1 cellular context compared by ENCODE assay signal in the genomic region with DNA sequence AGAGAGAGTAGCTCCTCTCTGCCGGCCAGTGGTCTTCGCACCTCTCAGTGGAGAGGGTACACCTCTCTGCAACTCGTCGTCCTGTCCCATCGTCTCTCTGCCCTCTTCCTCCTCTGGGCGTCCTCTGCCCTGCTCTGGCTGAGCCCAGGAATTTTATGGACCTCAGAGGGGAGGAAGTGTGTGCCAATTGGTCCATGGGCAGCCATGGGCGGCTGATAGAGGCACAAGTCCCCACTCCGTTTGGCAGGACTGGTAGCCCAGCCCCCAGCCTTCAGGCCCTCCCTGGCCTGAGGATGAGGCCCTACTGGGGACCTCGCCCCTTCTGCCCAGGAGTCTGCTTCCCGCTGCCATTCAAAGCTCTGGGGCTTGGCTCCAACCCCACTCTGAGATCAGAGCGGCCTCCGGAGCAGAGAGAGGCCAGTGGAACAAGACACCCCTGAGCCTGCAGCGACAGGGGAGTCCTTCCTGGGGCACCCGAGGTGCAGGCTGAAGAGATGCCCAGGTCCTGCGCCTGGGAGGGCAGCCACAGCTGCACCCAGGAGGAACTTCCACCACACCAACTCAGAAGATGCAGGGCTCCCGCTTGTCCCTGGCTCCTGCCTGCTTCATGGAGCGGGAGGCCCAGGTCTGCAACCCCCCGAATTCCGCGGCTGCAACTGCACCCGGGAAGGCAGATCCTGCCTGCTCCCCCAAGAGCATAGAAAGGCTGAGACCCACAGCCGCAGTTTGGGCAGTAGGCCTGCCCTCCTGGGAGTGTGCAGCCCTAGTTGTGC.
TF ChIP-seq lines count a peak whose summit lies in the region.

No MANE protein-coding gene starts in this region.

TF ChIP-seq in H1, 55 proteins besides CTCF, POLR2A, EP300 and RAD21:
- TF ChIP-seq MAFK (IDR thresholded peaks at IDR 0.05; ENCODE audit: low read depth, low read length), result no peak
- no peak for TF ChIP-seq CBX8 (IDR thresholded peaks at IDR 0.05; ENCODE audit: borderline replicate concordance, low read depth, low read length)
- TF ChIP-seq TAF1 (IDR thresholded peaks at IDR 0.05; ENCODE audit: low read depth, low read length), result no peak
- TF ChIP-seq, protein P1, sequence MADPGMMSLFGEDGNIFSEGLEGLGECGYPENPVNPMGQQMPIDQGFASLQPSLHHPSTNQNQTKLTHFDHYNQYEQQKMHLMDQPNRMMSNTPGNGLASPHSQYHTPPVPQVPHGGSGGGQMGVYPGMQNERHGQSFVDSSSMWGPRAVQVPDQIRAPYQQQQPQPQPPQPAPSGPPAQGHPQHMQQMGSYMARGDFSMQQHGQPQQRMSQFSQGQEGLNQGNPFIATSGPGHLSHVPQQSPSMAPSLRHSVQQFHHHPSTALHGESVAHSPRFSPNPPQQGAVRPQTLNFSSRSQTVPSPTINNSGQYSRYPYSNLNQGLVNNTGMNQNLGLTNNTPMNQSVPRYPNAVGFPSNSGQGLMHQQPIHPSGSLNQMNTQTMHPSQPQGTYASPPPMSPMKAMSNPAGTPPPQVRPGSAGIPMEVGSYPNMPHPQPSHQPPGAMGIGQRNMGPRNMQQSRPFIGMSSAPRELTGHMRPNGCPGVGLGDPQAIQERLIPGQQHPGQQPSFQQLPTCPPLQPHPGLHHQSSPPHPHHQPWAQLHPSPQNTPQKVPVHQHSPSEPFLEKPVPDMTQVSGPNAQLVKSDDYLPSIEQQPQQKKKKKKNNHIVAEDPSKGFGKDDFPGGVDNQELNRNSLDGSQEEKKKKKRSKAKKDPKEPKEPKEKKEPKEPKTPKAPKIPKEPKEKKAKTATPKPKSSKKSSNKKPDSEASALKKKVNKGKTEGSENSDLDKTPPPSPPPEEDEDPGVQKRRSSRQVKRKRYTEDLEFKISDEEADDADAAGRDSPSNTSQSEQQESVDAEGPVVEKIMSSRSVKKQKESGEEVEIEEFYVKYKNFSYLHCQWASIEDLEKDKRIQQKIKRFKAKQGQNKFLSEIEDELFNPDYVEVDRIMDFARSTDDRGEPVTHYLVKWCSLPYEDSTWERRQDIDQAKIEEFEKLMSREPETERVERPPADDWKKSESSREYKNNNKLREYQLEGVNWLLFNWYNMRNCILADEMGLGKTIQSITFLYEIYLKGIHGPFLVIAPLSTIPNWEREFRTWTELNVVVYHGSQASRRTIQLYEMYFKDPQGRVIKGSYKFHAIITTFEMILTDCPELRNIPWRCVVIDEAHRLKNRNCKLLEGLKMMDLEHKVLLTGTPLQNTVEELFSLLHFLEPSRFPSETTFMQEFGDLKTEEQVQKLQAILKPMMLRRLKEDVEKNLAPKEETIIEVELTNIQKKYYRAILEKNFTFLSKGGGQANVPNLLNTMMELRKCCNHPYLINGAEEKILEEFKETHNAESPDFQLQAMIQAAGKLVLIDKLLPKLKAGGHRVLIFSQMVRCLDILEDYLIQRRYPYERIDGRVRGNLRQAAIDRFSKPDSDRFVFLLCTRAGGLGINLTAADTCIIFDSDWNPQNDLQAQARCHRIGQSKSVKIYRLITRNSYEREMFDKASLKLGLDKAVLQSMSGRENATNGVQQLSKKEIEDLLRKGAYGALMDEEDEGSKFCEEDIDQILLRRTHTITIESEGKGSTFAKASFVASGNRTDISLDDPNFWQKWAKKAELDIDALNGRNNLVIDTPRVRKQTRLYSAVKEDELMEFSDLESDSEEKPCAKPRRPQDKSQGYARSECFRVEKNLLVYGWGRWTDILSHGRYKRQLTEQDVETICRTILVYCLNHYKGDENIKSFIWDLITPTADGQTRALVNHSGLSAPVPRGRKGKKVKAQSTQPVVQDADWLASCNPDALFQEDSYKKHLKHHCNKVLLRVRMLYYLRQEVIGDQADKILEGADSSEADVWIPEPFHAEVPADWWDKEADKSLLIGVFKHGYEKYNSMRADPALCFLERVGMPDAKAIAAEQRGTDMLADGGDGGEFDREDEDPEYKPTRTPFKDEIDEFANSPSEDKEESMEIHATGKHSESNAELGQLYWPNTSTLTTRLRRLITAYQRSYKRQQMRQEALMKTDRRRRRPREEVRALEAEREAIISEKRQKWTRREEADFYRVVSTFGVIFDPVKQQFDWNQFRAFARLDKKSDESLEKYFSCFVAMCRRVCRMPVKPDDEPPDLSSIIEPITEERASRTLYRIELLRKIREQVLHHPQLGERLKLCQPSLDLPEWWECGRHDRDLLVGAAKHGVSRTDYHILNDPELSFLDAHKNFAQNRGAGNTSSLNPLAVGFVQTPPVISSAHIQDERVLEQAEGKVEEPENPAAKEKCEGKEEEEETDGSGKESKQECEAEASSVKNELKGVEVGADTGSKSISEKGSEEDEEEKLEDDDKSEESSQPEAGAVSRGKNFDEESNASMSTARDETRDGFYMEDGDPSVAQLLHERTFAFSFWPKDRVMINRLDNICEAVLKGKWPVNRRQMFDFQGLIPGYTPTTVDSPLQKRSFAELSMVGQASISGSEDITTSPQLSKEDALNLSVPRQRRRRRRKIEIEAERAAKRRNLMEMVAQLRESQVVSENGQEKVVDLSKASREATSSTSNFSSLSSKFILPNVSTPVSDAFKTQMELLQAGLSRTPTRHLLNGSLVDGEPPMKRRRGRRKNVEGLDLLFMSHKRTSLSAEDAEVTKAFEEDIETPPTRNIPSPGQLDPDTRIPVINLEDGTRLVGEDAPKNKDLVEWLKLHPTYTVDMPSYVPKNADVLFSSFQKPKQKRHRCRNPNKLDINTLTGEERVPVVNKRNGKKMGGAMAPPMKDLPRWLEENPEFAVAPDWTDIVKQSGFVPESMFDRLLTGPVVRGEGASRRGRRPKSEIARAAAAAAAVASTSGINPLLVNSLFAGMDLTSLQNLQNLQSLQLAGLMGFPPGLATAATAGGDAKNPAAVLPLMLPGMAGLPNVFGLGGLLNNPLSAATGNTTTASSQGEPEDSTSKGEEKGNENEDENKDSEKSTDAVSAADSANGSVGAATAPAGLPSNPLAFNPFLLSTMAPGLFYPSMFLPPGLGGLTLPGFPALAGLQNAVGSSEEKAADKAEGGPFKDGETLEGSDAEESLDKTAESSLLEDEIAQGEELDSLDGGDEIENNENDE (IDR thresholded peaks at IDR 0.05; ENCODE audit: insufficient replicate concordance, low read length), result no peak
